14 cellular contexts compared by ENCODE assay signal in the genomic region with DNA sequence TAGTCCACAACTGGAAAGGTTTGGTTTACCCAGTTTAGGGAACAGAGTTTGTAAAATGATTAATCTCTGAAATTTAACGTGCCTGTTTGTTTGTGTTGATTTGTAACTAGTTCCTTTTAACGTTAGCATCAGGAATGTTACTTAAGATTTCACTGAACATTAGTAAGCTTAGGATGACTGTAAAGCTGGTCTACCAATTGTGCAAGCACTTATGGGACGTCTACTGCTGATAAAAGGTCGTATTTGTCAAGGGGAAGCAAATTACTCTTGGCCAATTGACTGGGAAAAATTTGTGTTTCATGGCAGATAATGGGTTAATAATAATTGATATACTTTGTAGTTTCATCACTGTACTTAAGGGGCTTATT. TPM values are rescaled to one million over a fixed set of nuclear protein-coding genes. Genes with fewer than 3 reads are reported as not detected.
DNase-seq lines count a peak whose midpoint lies in the region; ATAC-seq and TF ChIP-seq lines count a peak whose summit lies in the region.
"Had no signal": no experiment of that assay in that cellular context is flagged by ENCODE, and none has a peak within 500 bp of the region (broad histone marks: within the 10 kb centered on the region; RNA-seq: fewer than 3 reads in every experiment).

No MANE protein-coding gene starts in this region.

- peak overlapping the region; percentile 15 for H3K27ac ChIP-seq in CD4-positive, CD25-positive, alpha-beta regulatory T cell (ENCODE audit: insufficient read depth, low read length, poor library complexity, severe bottlenecking)
- H3K27ac ChIP-seq in prostate gland, result no peak overlapping the region

- peaks cover 46% of the 10 kb centered on the region for H3K4me1 ChIP-seq in CD4-positive, CD25-positive, alpha-beta regulatory T cell (ENCODE audit: control insufficient read depth, insufficient read depth, low read length, poor library complexity, severe bottlenecking)
- H3K4me1 ChIP-seq in prostate gland (replicated peaks), result no peaks in the 10 kb centered on the region

- POLR2A ChIA-PET in HEK293T (lab: Yijun Ruan, JAX), result interaction anchor here (0.6 kb wide), 1 partner anchor 51 kb away, joined by 3 read pairs; no protein-coding TSS in a partner anchor

- TF ChIP-seq CTCF in cardiac fibroblast (IDR thresholded peaks at IDR 0.05; ENCODE audit: low read depth, low read length) (no peak), omental fat pad (IDR thresholded peaks at IDR 0.05) (no peak), prostate gland (IDR thresholded peaks at IDR 0.05) (no peak)

- H3K4me3 ChIP-seq in CD4-positive, CD25-positive, alpha-beta regulatory T cell (ENCODE audit: low read depth, low read length), result peak overlapping the region; percentile 49
- H3K4me3 ChIP-seq in cardiac fibroblast (replicated peaks in 1 of 2; ENCODE audit: low read depth in 2 of 2, low read length in 2 of 2) (no peak overlapping the region), prostate gland (no peak overlapping the region)
- H3K4me3 ChIP-seq: transverse colon had no signal

- H3K27me3 ChIP-seq in CD4-positive, CD25-positive, alpha-beta regulatory T cell (ENCODE audit: control insufficient read depth, insufficient read depth, low read length), result no peaks in the 10 kb centered on the region
- H3K27me3 ChIP-seq in prostate gland (replicated peaks; ENCODE audit: insufficient read depth), result no peaks in the 10 kb centered on the region
- H3K27me3 ChIP-seq: transverse colon had no signal

- no peak for TF ChIP-seq POLR2A in prostate gland (IDR thresholded peaks at IDR 0.05)

- H3K9me3 ChIP-seq in CD4-positive, CD25-positive, alpha-beta regulatory T cell (ENCODE audit: control insufficient read depth in 2 of 2, low read length in 2 of 2), result no peaks in the 10 kb centered on the region
- no peaks in the 10 kb centered on the region for H3K9me3 ChIP-seq in prostate gland
- H3K9me3 ChIP-seq: transverse colon had no signal

- no peak for DNase-seq in CD4-positive, CD25-positive, alpha-beta regulatory T cell
- DNase-seq in NCI-H226 (peak; percentile 36), cardiac fibroblast (ENCODE audit: low read depth in 2 of 2) (peak; percentile 52 to 77), omental fat pad (ENCODE audit: low spot score) (no peak), prostate gland (ENCODE audit: low spot score) (no peak), DMS53 treated with DMSO at 0.1 percent for 48 hours (lab: John Stamatoyannopoulos, UW; ENCODE audit: unreplicated experiment) (no peak), HEK293T (ENCODE audit: extremely low spot score) (no peak)
- DNase-seq: activated T-cell treated with anti-CD3 and anti-CD28 coated beads, Interleukin-2, amount 50 U/mL, for 72 hours; CD4-positive, alpha-beta memory T cell; cerebellar nuclear complex; H7; left ventricle myocardium superior; transverse colon had no signal

- WGBS in prostate gland, result 59% methylated on average over 4 of the region's 4 CpGs

- peaks cover 12% of the 10 kb centered on the region for H3K36me3 ChIP-seq in CD4-positive, CD25-positive, alpha-beta regulatory T cell (ENCODE audit: control insufficient read depth, insufficient read depth, low read length)
- H3K36me3 ChIP-seq in prostate gland, result no peaks in the 10 kb centered on the region
- H3K36me3 ChIP-seq: transverse colon had no signal

- no peaks in the 10 kb centered on the region for H3K27me3 Mint-ChIP-seq in CD4-positive, CD25-positive, alpha-beta regulatory T cell
- H3K27me3 Mint-ChIP-seq: CD4-positive, alpha-beta memory T cell had no signal

- peaks cover 32 to 87% (median 77%) of the 10 kb centered on the region in 4 donors for H3K4me1 Mint-ChIP-seq in CD4-positive, CD25-positive, alpha-beta regulatory T cell

- no peaks in the 10 kb centered on the region for H3K9me3 Mint-ChIP-seq in CD4-positive, CD25-positive, alpha-beta regulatory T cell
- H3K9me3 Mint-ChIP-seq: activated T-cell treated with anti-CD3 and anti-CD28 coated beads, Interleukin-2, amount 50 U/mL, for 72 hours; CD4-positive, alpha-beta memory T cell had no signal

- intact Hi-C loops in prostate gland (cut with DNase I), result no loop called here

- peaks cover 3% of the 10 kb centered on the region for H3K36me3 Mint-ChIP-seq in CD4-positive, CD25-positive, alpha-beta regulatory T cell

- ATAC-seq in CD4-positive, CD25-positive, alpha-beta regulatory T cell (ENCODE audit: low read depth in 2 of 2), result no peak
- ATAC-seq in omental fat pad (ENCODE audit: low FRiP score), result peak; percentile 66
- ATAC-seq in GM21786 (IDR thresholded peaks at IDR 0.05; ENCODE audit: unreplicated experiment), result no peak

- peak overlapping the region in 3 of 4 donors; percentile 52 to 70 (median 54) for H3K4me3 Mint-ChIP-seq in CD4-positive, CD25-positive, alpha-beta regulatory T cell

- peak overlapping the region; percentile 28 to 66 (median 63) for H3K27ac Mint-ChIP-seq in CD4-positive, CD25-positive, alpha-beta regulatory T cell

- CTCF ChIA-PET in HEK293T (lab: Yijun Ruan, JAX), result interaction anchor here (0.7 kb wide), 1 partner anchor 98 kb away, joined by 3 read pairs; no protein-coding TSS in a partner anchor

TF ChIP-seq in HEK293T, 16 proteins besides CTCF, POLR2A, EP300 and RAD21:
- TF ChIP-seq FOXK2 (IDR thresholded peaks at IDR 0.05) (no peak), ZNF384 (IDR thresholded peaks at IDR 0.05) (no peak), BHLHE40 (IDR thresholded peaks at IDR 0.05; ENCODE audit: borderline replicate concordance) (no peak), SUZ12 (IDR thresholded peaks at IDR 0.05) (no peak), NFRKB (IDR thresholded peaks at IDR 0.05) (no peak), FOXM1 (IDR thresholded peaks at IDR 0.05; ENCODE audit: borderline replicate concordance) (no peak), L3MBTL2 (conservative IDR thresholded peaks at IDR 0.05) (no peak), FOXA1 (IDR thresholded peaks at IDR 0.05) (no peak), HDGF (IDR thresholded peaks at IDR 0.05; ENCODE audit: borderline replicate concordance) (no peak), TARDBP (IDR thresholded peaks at IDR 0.05) (no peak), LEF1 (IDR thresholded peaks at IDR 0.05; ENCODE audit: borderline replicate concordance) (no peak), ELF4 (IDR thresholded peaks at IDR 0.05) (no peak)
- TF ChIP-seq, protein P1, sequence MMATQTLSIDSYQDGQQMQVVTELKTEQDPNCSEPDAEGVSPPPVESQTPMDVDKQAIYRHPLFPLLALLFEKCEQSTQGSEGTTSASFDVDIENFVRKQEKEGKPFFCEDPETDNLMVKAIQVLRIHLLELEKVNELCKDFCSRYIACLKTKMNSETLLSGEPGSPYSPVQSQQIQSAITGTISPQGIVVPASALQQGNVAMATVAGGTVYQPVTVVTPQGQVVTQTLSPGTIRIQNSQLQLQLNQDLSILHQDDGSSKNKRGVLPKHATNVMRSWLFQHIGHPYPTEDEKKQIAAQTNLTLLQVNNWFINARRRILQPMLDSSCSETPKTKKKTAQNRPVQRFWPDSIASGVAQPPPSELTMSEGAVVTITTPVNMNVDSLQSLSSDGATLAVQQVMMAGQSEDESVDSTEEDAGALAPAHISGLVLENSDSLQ (IDR thresholded peaks at IDR 0.05), result no peak
TF ChIP-seq in HEK293T: peak in this region for 0.

RNA-seq across cellular contexts. Expression of a gene that starts 11.8 kb away (rescaled TPM):
- total RNA-seq in CD4-positive, CD25-positive, alpha-beta regulatory T cell, result 69.9 TPM
- 100 to 1,000 TPM; 108 to 141 (median 123) TPM for polyA plus RNA-seq in CD4-positive, CD25-positive, alpha-beta regulatory T cell
- total RNA-seq in omental fat pad (100 to 1,000 TPM in 3 of 4 donors, 10 to 100 TPM in 1; 98.9 to 195 (median 114) TPM), prostate gland (100 to 1,000 TPM in 1 of 2 donors, 10 to 100 TPM in 1; 98.9 to 160 TPM)

RNA-seq across cellular contexts. Expression of a gene that starts 41.2 kb away (rescaled TPM):
- 0.25 TPM for total RNA-seq in CD4-positive, CD25-positive, alpha-beta regulatory T cell
- 1 to 10 TPM in 1 of 4 donors, under 1 TPM in 3; 0.13 to 1.1 (median 0.19) TPM for polyA plus RNA-seq in CD4-positive, CD25-positive, alpha-beta regulatory T cell
- 10 to 100 TPM in 1 of 4 donors, 1 to 10 TPM in 3; 2.8 to 18.6 (median 6.8) TPM for total RNA-seq in omental fat pad
- 1 to 10 TPM in 1 of 2 donors, not detected in 1; 4.5 TPM for total RNA-seq in prostate gland
- total RNA-seq: H7 had no signal

RNA-seq across cellular contexts. Expression of a gene that starts 52.6 kb away (rescaled TPM):
- total RNA-seq in CD4-positive, CD25-positive, alpha-beta regulatory T cell, result not detected
- not detected for polyA plus RNA-seq in CD4-positive, CD25-positive, alpha-beta regulatory T cell
- total RNA-seq in omental fat pad, result 1 to 10 TPM in 2 of 4 donors, under 1 TPM in 2; 0.25 to 1.2 (median 0.69) TPM
- under 1 TPM; 0.68 TPM for total RNA-seq in prostate gland
- total RNA-seq: H7, left ventricle myocardium superior had no signal
- polyA plus RNA-seq: CD4-positive, alpha-beta memory T cell had no signal

Comparison
In these comparisons a context has a peak if more than half of its experiments do, and no peak if none do; other contexts are left out.
1. DNase-seq: peak in NCI-H226 (single experiment) and cardiac fibroblast (2 of 2); none in CD4-positive, CD25-positive, alpha-beta regulatory T cell (0 of 3), omental fat pad (single experiment), prostate gland (single experiment), DMS53 treated with DMSO at 0.1 percent for 48 hours (single experiment) and HEK293T (single experiment).